ENCODE assay signal across 8 cellular contexts in genomic region chr2:135797497-135798274, GRCh38. TPM values are rescaled to one million over a fixed set of nuclear protein-coding genes. Genes with fewer than 3 reads are reported as not detected.
DNase-seq lines count a peak whose midpoint lies in the region; TF ChIP-seq lines count a peak whose summit lies in the region.

No MANE protein-coding gene starts in this region.

- H4K20me1 ChIP-seq in GM23248 (ENCODE audit: insufficient read depth) (no peaks in the 10 kb centered on the region), osteoblast (ENCODE audit: insufficient read depth, low read length) (no peaks in the 10 kb centered on the region)

- DNase-seq in EH (ENCODE audit: low read depth) (peak; percentile 83), GM23248 (peak; percentile 91), LoVo (ENCODE audit: low spot score) (peak; percentile 75), SIG-M5 (lab: John Stamatoyannopoulos, UW) (peak; percentile 16), fibroblast of villous mesenchyme (ENCODE audit: low read depth) (peak; percentile 81), osteoblast (ENCODE audit: insufficient read length, low spot score, missing footprints) (peak; percentile 97), thyroid gland (peak; percentile 65 to 75)
- DNase-seq in activated T-helper 2 cell treated with anti-CD3 and anti-CD28 coated beads, Interferon-gamma antibody, Interleukin-2, Interleukin-4, amounts not matched to agents 10 μg/mL and 5 μg/mL and 100 μg/mL, durations not matched to agents 14 hours and 24 hours and 36 hours (ENCODE audit: low spot score): peak; percentile 67

- intact Hi-C loops in activated T-helper 2 cell treated with anti-CD3 and anti-CD28 coated beads, Interferon-gamma antibody, Interleukin-2, Interleukin-4, amounts not matched to agents 10 μg/mL and 5 μg/mL and 100 μg/mL, durations not matched to agents 14 hours and 24 hours and 36 hours (cut with micrococcal nuclease): loop anchor here (5.0 to 10.0 kb wide), 3 partner anchors 55 to 795 kb away; partner anchors contain the start of gene UBXN4
- intact Hi-C loops in thyroid gland (cut with DNase I): no loop called here

- 43 to 46% methylated on average over 22 of the region's 22 CpGs for WGBS in GM23248 (ENCODE audit: low coverage in 1 of 2, low lambda C conversion rate in 2 of 2, missing lambda C conversion rate in 2 of 2), 2 experiments
- 46 to 47% methylated on average over 22 of the region's 22 CpGs for WGBS in thyroid gland, 2 donors

- H3K27ac ChIP-seq in GM23248 (no peak overlapping the region), osteoblast (ENCODE audit: low read depth, low read length) (no peak overlapping the region), thyroid gland (no peak overlapping the region)

- H2AFZ ChIP-seq in GM23248 (peak overlapping the region; percentile 65; the same call in 1 of the 2 replicates), osteoblast (ENCODE audit: low read length) (peak overlapping the region; percentile 57)

- peaks cover 21% of the 10 kb centered on the region for H3K4me1 Mint-ChIP-seq in activated T-helper 2 cell treated with anti-CD3 and anti-CD28 coated beads, Interferon-gamma antibody, Interleukin-2, Interleukin-4, amounts not matched to agents 10 μg/mL and 5 μg/mL and 100 μg/mL, durations not matched to agents 14 hours and 24 hours and 36 hours (ENCODE audit: low read depth)

- H3K27me3 Mint-ChIP-seq in activated T-helper 2 cell treated with anti-CD3 and anti-CD28 coated beads, Interferon-gamma antibody, Interleukin-2, Interleukin-4, amounts not matched to agents 10 μg/mL and 5 μg/mL and 100 μg/mL, durations not matched to agents 14 hours and 24 hours and 36 hours (ENCODE audit: low read depth): no peaks in the 10 kb centered on the region

- no peak overlapping the region for H3K27ac Mint-ChIP-seq in activated T-helper 2 cell treated with anti-CD3 and anti-CD28 coated beads, Interferon-gamma antibody, Interleukin-2, Interleukin-4, amounts not matched to agents 10 μg/mL and 5 μg/mL and 100 μg/mL, durations not matched to agents 14 hours and 24 hours and 36 hours

- no peak overlapping the region for H3K4me3 ChIP-seq in GM23248
- H3K4me3 ChIP-seq in fibroblast of villous mesenchyme (ENCODE audit: low read depth, low read length): no peak overlapping the region
- no peak overlapping the region for H3K4me3 ChIP-seq in osteoblast (ENCODE audit: insufficient read depth, low read length)
- no peak overlapping the region for H3K4me3 ChIP-seq in thyroid gland (replicated peaks in 1 of 3)

- peaks cover 25% of the 10 kb centered on the region for H3K36me3 Mint-ChIP-seq in activated T-helper 2 cell treated with anti-CD3 and anti-CD28 coated beads, Interferon-gamma antibody, Interleukin-2, Interleukin-4, amounts not matched to agents 10 μg/mL and 5 μg/mL and 100 μg/mL, durations not matched to agents 14 hours and 24 hours and 36 hours (ENCODE audit: low read depth)

- H3K4me1 ChIP-seq in GM23248 (ENCODE audit: insufficient read depth) (no peaks in the 10 kb centered on the region), osteoblast (ENCODE audit: insufficient read depth, low read length) (peaks cover 3% of the 10 kb centered on the region), thyroid gland (no peaks in the 10 kb centered on the region)

- H3K9ac ChIP-seq in GM23248: no peak overlapping the region

- H3K27me3 ChIP-seq in GM23248 (replicated peaks; ENCODE audit: insufficient read depth) (no peaks in the 10 kb centered on the region), osteoblast (ENCODE audit: insufficient read depth, low read length) (no peaks in the 10 kb centered on the region), thyroid gland (no peaks in the 10 kb centered on the region)

- peaks cover 26% of the 10 kb centered on the region for H3K9me3 Mint-ChIP-seq in activated T-helper 2 cell treated with anti-CD3 and anti-CD28 coated beads, Interferon-gamma antibody, Interleukin-2, Interleukin-4, amounts not matched to agents 10 μg/mL and 5 μg/mL and 100 μg/mL, durations not matched to agents 14 hours and 24 hours and 36 hours

- no peak for TF ChIP-seq POLR2A in thyroid gland (IDR thresholded peaks at IDR 0.05)

- TF ChIP-seq CTCF in fibroblast of villous mesenchyme (IDR thresholded peaks at IDR 0.05; ENCODE audit: insufficient read depth, low read depth, low read length): peak; percentile 96
- peak; percentile 99 for TF ChIP-seq CTCF in osteoblast (IDR thresholded peaks at IDR 0.05; ENCODE audit: extremely low read depth, low read depth, low read length)
- peak; percentile 66 to 97 (median 75) for TF ChIP-seq CTCF in thyroid gland (IDR thresholded peaks at IDR 0.05)

- H3K4me3 Mint-ChIP-seq in activated T-helper 2 cell treated with anti-CD3 and anti-CD28 coated beads, Interferon-gamma antibody, Interleukin-2, Interleukin-4, amounts not matched to agents 10 μg/mL and 5 μg/mL and 100 μg/mL, durations not matched to agents 14 hours and 24 hours and 36 hours (ENCODE audit: low read depth): no peak overlapping the region

- no peaks in the 10 kb centered on the region for H3K36me3 ChIP-seq in GM23248 (ENCODE audit: low read depth)
- H3K36me3 ChIP-seq in osteoblast (ENCODE audit: insufficient read depth, low read length): no peaks in the 10 kb centered on the region
- H3K36me3 ChIP-seq in thyroid gland: no peaks in the 10 kb centered on the region

- H3K79me2 ChIP-seq in GM23248 (ENCODE audit: insufficient read depth) (no peaks in the 10 kb centered on the region), osteoblast (ENCODE audit: insufficient read depth, low read length) (no peaks in the 10 kb centered on the region)

- in situ Hi-C loops in GM23248 (cut with MboI): no loop called here

- H3K9me3 ChIP-seq in GM23248 (ENCODE audit: low read depth): no peaks in the 10 kb centered on the region
- peaks cover 2% of the 10 kb centered on the region for H3K9me3 ChIP-seq in osteoblast (ENCODE audit: low read depth, low read length)
- no peaks in the 10 kb centered on the region for H3K9me3 ChIP-seq in thyroid gland

- H3F3A ChIP-seq in GM23248 (ENCODE audit: insufficient read depth): no peaks in the 10 kb centered on the region

- no peaks in the 10 kb centered on the region for H3K9me2 ChIP-seq in GM23248 (ENCODE audit: insufficient read depth)

- H3K4me2 ChIP-seq in GM23248 (ENCODE audit: unreplicated experiment) (no peak overlapping the region), osteoblast (ENCODE audit: insufficient read depth, low read length) (no peak overlapping the region)

RNA-seq across cellular contexts. Expression of gene LCT, which starts 39.3 kb away (rescaled TPM):
- under 0.01 and 0.25 TPM in 2 replicates for total RNA-seq in GM23248 (2014; rRNA removed; shearing (Covaris generic))
- polyA plus RNA-seq in GM23248 (2016; fragmentation: Nextera tagmentation; extraction: Ambion mirVana): not detected in 2 replicates
- 0.53 and 0.55 TPM in 2 replicates for total RNA-seq in activated T-helper 2 cell treated with anti-CD3 and anti-CD28 coated beads, Interferon-gamma antibody, Interleukin-2, Interleukin-4, amounts not matched to agents 10 μg/mL and 5 μg/mL and 100 μg/mL, durations not matched to agents 14 hours and 24 hours and 36 hours
- total RNA-seq in fibroblast of villous mesenchyme: under 0.01 TPM in 1 of 2 replicates, not detected in the other
- total RNA-seq in osteoblast: under 0.01 TPM in 2 replicates
- total RNA-seq in thyroid gland: under 1 TPM in 1 of 4 donors, not detected in 3; 0.24 TPM

RNA-seq across cellular contexts. Expression of gene UBXN4, which starts 56.0 kb away (rescaled TPM):
- 60.4 and 69.7 TPM in 2 replicates for total RNA-seq in GM23248 (2014; rRNA removed; shearing (Covaris generic))
- polyA plus RNA-seq in GM23248 (2016; fragmentation: Nextera tagmentation; extraction: Ambion mirVana): 179 and 193 TPM in 2 replicates
- total RNA-seq in activated T-helper 2 cell treated with anti-CD3 and anti-CD28 coated beads, Interferon-gamma antibody, Interleukin-2, Interleukin-4, amounts not matched to agents 10 μg/mL and 5 μg/mL and 100 μg/mL, durations not matched to agents 14 hours and 24 hours and 36 hours: 118 and 138 TPM in 2 replicates
- total RNA-seq in fibroblast of villous mesenchyme (66.7 and 96.3 TPM in 2 replicates), osteoblast (75.6 and 89.0 TPM in 2 replicates), thyroid gland (100 to 1,000 TPM in 2 of 4 donors, 10 to 100 TPM in 2; 83.6 to 134 (median 98.6) TPM)

Comparison
In these comparisons a context has a peak if more than half of its experiments do, and no peak if none do; other contexts are left out.
1. DNase-seq: peak in every context shown above with its lines; median percentile 97 in osteoblast; 91 in GM23248; 83 in EH; 81 in fibroblast of villous mesenchyme; 75 in LoVo; 70 in thyroid gland; 67 in activated T-helper 2 cell treated with anti-CD3 and anti-CD28 coated beads, Interferon-gamma antibody, Interleukin-2, Interleukin-4, amounts not matched to agents 10 μg/mL and 5 μg/mL and 100 μg/mL, durations not matched to agents 14 hours and 24 hours and 36 hours; 16 in SIG-M5.